In genomic region chr2:9377461-9378097, GRCh38 we compare ENCODE assay signal across 1 cellular context.
TF ChIP-seq lines count a peak whose summit lies in the region.

No MANE protein-coding gene starts in this region.

TF ChIP-seq in GM23338, 12 proteins besides CTCF, POLR2A, EP300 and RAD21 (continued from another document):
- TF ChIP-seq ZNF462 (CRISPR knock-in tag; IDR thresholded peaks at IDR 0.05) (no peak), JUNB (IDR thresholded peaks at IDR 0.05; ENCODE audit: unreplicated experiment) (no peak), CREB1 (CRISPR knock-in tag; IDR thresholded peaks at IDR 0.05; ENCODE audit: low read depth) (no peak), REST (IDR thresholded peaks at IDR 0.05; ENCODE audit: unreplicated experiment) (no peak), ZNF114 (CRISPR knock-in tag; IDR thresholded peaks at IDR 0.05) (no peak), EZH2 (IDR thresholded peaks at IDR 0.05; ENCODE audit: low read depth, unreplicated experiment) (no peak), NANOG (IDR thresholded peaks at IDR 0.05; ENCODE audit: borderline replicate concordance) (no peak)
